In genomic region chr3:153051427-153052095, GRCh38 we compare ENCODE assay signal across 3 cellular contexts.
TF ChIP-seq lines count a peak whose summit lies in the region.

No MANE protein-coding gene starts in this region.

TF ChIP-seq in A549, 52 proteins besides CTCF, POLR2A, EP300 and RAD21 (continued from another document):
- TF ChIP-seq JUNB (IDR thresholded peaks at IDR 0.05) (peak; percentile 32), CBX2 (IDR thresholded peaks at IDR 0.05; ENCODE audit: borderline replicate concordance, low read depth) (no peak), JUN (IDR thresholded peaks at IDR 0.05) (0 out of 5 replicates have a peak, but pooled peaks of 1 of the 2 experiments have one; percentile 4), RARB (CRISPR knock-in tag; IDR thresholded peaks at IDR 0.05) (no peak), CHD4 (IDR thresholded peaks at IDR 0.05; ENCODE audit: borderline replicate concordance) (no peak), E2F6 (IDR thresholded peaks at IDR 0.05; ENCODE audit: borderline replicate concordance, low read depth) (no peak), FOSB (CRISPR knock-in tag; IDR thresholded peaks at IDR 0.05) (no peak), NR3C1 (IDR thresholded peaks at IDR 0.05) (no peak), TFCP2L1 (CRISPR knock-in tag; IDR thresholded peaks at IDR 0.05) (no peak), POLR2AphosphoS2 (conservative IDR thresholded peaks at IDR 0.05; ENCODE audit: low read length) (no peak), HOXA7 (CRISPR knock-in tag; IDR thresholded peaks at IDR 0.05) (no peak), HOXB5 (CRISPR knock-in tag; IDR thresholded peaks at IDR 0.05) (no peak)

TF ChIP-seq in K562, 482 proteins besides CTCF, POLR2A, EP300 and RAD21 (continued from another document and continues in another):
- peak; percentile 41 to 55; a peak in 2 of 4 replicates for TF ChIP-seq TRIM24 (IDR thresholded peaks at IDR 0.05)
- no peak for TF ChIP-seq LEF1 (IDR thresholded peaks at IDR 0.05)
- no peak for TF ChIP-seq MYC (IDR thresholded peaks at IDR 0.05; ENCODE audit: low read depth, low read length)
- no peak for TF ChIP-seq MYC (CRISPR knock-in tag; IDR thresholded peaks at IDR 0.05; ENCODE audit: borderline replicate concordance, low read depth)
- TF ChIP-seq HMGXB4 (CRISPR knock-in tag; IDR thresholded peaks at IDR 0.05): no peak
- TF ChIP-seq ATF6 (CRISPR knock-in tag; IDR thresholded peaks at IDR 0.05): no peak
- no peak for TF ChIP-seq SIX5 (IDR thresholded peaks at IDR 0.05; ENCODE audit: borderline replicate concordance in 1 of 2, insufficient read depth in 1 of 2, low read depth in 1 of 2, low read length in 2 of 2)
- no peak for TF ChIP-seq STAT6 (CRISPR knock-in tag; IDR thresholded peaks at IDR 0.05)
- no peak for TF ChIP-seq MED1 (CRISPR knock-in tag; IDR thresholded peaks at IDR 0.05; ENCODE audit: borderline replicate concordance)
- TF ChIP-seq CHCHD3 (CRISPR knock-in tag; IDR thresholded peaks at IDR 0.05): no peak
- no peak for TF ChIP-seq ZNF785 (CRISPR knock-in tag; IDR thresholded peaks at IDR 0.05)
- no peak for TF ChIP-seq ZNF217 (CRISPR knock-in tag; IDR thresholded peaks at IDR 0.05)
- no peak for TF ChIP-seq RERE (CRISPR knock-in tag; IDR thresholded peaks at IDR 0.05; ENCODE audit: borderline replicate concordance)

TF ChIP-seq in GM12891, 5 proteins besides CTCF, POLR2A, EP300 and RAD21 (continued from another document):
- no peak for TF ChIP-seq POU2F2 (IDR thresholded peaks at IDR 0.05; ENCODE audit: low read depth, low read length)
- TF ChIP-seq SPI1 (IDR thresholded peaks at IDR 0.05; ENCODE audit: low read depth, low read length): no peak
